15 cellular contexts compared by ENCODE assay signal in the genomic region with DNA sequence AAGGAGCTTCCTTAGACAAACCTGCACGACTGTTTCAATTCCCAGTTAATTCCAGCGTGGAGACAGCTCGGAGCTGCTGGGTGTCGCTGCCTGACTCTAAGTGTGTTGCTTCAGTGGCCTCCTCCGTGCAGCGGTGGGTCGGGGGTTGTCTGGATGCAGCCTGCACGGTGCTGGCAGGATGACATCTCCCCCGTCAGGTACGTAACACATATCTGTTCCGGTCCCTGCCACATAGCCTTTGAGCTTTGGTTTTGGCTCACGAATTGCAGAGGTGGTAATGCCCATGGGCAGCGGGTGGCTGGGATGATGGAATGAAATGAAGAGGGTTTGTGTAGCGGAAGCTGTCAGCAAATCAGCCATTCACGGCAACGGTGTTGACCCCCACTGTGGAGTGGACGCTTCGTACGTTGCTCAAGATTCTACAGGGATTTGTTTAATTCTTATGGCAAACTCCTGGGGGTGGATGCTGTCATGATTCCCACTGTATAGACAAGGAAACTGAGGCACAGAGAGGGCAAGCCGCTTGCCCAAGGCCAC. TPM values are rescaled to one million over a fixed set of nuclear protein-coding genes. Genes with fewer than 3 reads are reported as not detected.
DNase-seq lines count a peak whose midpoint lies in the region; ATAC-seq, FAIRE-seq and TF ChIP-seq lines count a peak whose summit lies in the region.
"Had no signal": no experiment of that assay in that cellular context is flagged by ENCODE, and none has a peak within 500 bp of the region (broad histone marks: within the 10 kb centered on the region; RNA-seq: fewer than 3 reads in every experiment).

No MANE protein-coding gene starts in this region.

- no peaks in the 10 kb centered on the region for H3K36me3 ChIP-seq in left ventricle myocardium inferior

- no peak overlapping the region for H3K4me3 Mint-ChIP-seq in chondrocyte (ENCODE audit: unreplicated experiment)
- H3K4me3 Mint-ChIP-seq: CD8-positive, alpha-beta T cell; GM23338 had no signal

- H3K27ac Mint-ChIP-seq in chondrocyte (ENCODE audit: unreplicated experiment) = no peak overlapping the region
- H3K27ac Mint-ChIP-seq: CD8-positive, alpha-beta T cell; GM23338 had no signal

- no peak for TF ChIP-seq CTCF in left ventricle myocardium inferior (IDR thresholded peaks at IDR 0.05; ENCODE audit: borderline replicate concordance)
- TF ChIP-seq CTCF in chondrocyte (IDR thresholded peaks at IDR 0.05) = no peak

- FAIRE-seq in GM12892 (lab: Jason Lieb, UNC) = no peak

- H3K4me3 ChIP-seq in left ventricle myocardium inferior = no peak overlapping the region
- H3K4me3 ChIP-seq: GM23338 had no signal

- peaks cover 8% of the 10 kb centered on the region for H3K4me1 Mint-ChIP-seq in chondrocyte (ENCODE audit: low read depth)
- H3K4me1 Mint-ChIP-seq: GM23338 had no signal

- no peak overlapping the region for H3K27ac ChIP-seq in left ventricle myocardium inferior (replicated peaks)
- H3K27ac ChIP-seq: HL-60 had no signal

- peaks cover 4% of the 10 kb centered on the region for H3K36me3 Mint-ChIP-seq in chondrocyte (ENCODE audit: low read depth)
- H3K36me3 Mint-ChIP-seq: CD8-positive, alpha-beta T cell had no signal

- H3K9me3 Mint-ChIP-seq in chondrocyte (ENCODE audit: low read depth) = peaks cover 15% of the 10 kb centered on the region

- peaks cover 79% of the 10 kb centered on the region for H3K27me3 ChIP-seq in left ventricle myocardium inferior (ENCODE audit: low read depth)

- peaks cover 39% of the 10 kb centered on the region for H3K9me3 ChIP-seq in left ventricle myocardium inferior (replicated peaks)

- DNase-seq in left cardiac atrium (peak; percentile 1), left ventricle myocardium inferior (no peak), chondrocyte (ENCODE audit: low spot score) (peak; percentile 59), mesenteric fat pad (ENCODE audit: low spot score) (peak; percentile 68), GM12892 (ENCODE audit: insufficient read length) (no peak), NCI-H2227 (lab: John Stamatoyannopoulos, UW; ENCODE audit: unreplicated experiment) (no peak), NCI-H146 treated with DMSO at 0.1 percent for 48 hours (lab: John Stamatoyannopoulos, UW; ENCODE audit: unreplicated experiment) (no peak)
- DNase-seq: CD8-positive, alpha-beta T cell; KBM-7; NCI-H146; NCI-H446 had no signal

- no peaks in the 10 kb centered on the region for H3K4me1 ChIP-seq in left ventricle myocardium inferior

- intact Hi-C loops in left cardiac atrium (cut with DNase I) = no loop called here
- intact Hi-C loops in left ventricle myocardium inferior (cut with micrococcal nuclease) = no loop called here

- H3K27me3 Mint-ChIP-seq in chondrocyte (ENCODE audit: low read depth) = peaks cover 14% of the 10 kb centered on the region

- no peak for ATAC-seq in left cardiac atrium
- ATAC-seq: CD8-positive, alpha-beta T cell; GM23338 had no signal

- no peak for TF ChIP-seq POLR2A in GM12892 (IDR thresholded peaks at IDR 0.05; ENCODE audit: low read depth, low read length)

RNA-seq across cellular contexts. Expression of a gene that starts 33.7 kb away (rescaled TPM):
- total RNA-seq in left cardiac atrium (not detected), left ventricle myocardium inferior (not detected), chondrocyte (3.7 TPM in 1 of 3 replicates, not detected in the others), mesenteric fat pad (not detected)
- polyA plus RNA-seq in GM12892 (2012; ENCODE audit: missing spikeins) = not detected
- total RNA-seq: CD8-positive, alpha-beta T cell had no signal
- polyA plus RNA-seq: AG04450, BJ, GM23338 had no signal

Comparison
In these comparisons a context has a peak if more than half of its experiments do, and no peak if none do; other contexts are left out.
1. DNase-seq: peak in left cardiac atrium (single experiment), chondrocyte (single experiment) and mesenteric fat pad (single experiment); none in left ventricle myocardium inferior (single experiment), GM12892 (single experiment), NCI-H2227 (single experiment) and NCI-H146 treated with DMSO at 0.1 percent for 48 hours (single experiment).